Comparison of ENCODE assay signal across 11 cellular contexts in the genomic region with DNA sequence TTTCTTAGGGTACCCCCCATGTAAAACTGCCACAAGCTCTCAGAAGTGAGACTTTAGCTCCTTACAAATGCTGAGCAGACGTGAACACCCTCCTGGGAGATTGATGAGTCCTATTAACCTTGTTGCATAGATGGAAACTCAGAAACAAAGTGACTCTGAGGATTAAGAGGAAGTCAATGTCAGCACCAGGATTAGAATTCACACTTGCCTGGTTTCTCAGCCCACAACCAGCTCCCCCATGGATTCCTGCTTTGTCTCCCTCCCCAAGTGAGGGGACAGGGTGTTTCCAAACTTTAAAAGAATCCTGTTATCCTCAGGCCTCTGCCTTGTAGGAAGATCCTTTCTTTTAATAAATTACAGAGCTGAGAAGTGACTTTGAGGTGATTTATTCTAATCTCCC.
"Had no signal": no experiment of that assay in that cellular context is flagged by ENCODE, and none has a peak within 500 bp of the region (broad histone marks: within the 10 kb centered on the region; RNA-seq: fewer than 3 reads in every experiment).

No MANE protein-coding gene starts in this region.

- H3K9me3 ChIP-seq: stomach had no signal

- H3K27me3 ChIP-seq: stomach had no signal

- ATAC-seq: activated T-cell treated with anti-CD3 and anti-CD28 coated beads, Interleukin-2, amount 50 U/mL, for 72 hours; left lobe of liver had no signal

- H3K4me3 ChIP-seq: stomach had no signal

- H3K27ac ChIP-seq: stomach had no signal

- DNase-seq: activated CD4-positive, alpha-beta memory T cell treated with anti-CD3 and anti-CD28 coated beads, Interleukin-2, amount 10 ng/mL, durations not matched to agents 7 days and 5 days; activated CD4-positive, alpha-beta T cell treated with anti-CD3 and anti-CD28 coated beads for 1 hour; activated gamma-delta T cell treated with Interleukin-2 at 50 U/mL for 16 hours; activated naive CD8-positive, alpha-beta T cell treated with anti-CD3 and anti-CD28 coated beads, Interleukin-2, amount 10 ng/mL, durations not matched to agents 7 days and 5 days; activated T-cell treated with anti-CD3 and anti-CD28 coated beads, Interleukin-2, amount 50 U/mL, for 72 hours; anterior cingulate cortex; cerebellar nuclear complex; hypothalamus; mammary epithelial cell; stomach had no signal

- H3K4me1 ChIP-seq: stomach had no signal

- H3K36me3 ChIP-seq: stomach had no signal
